Comparison of ENCODE assay signal across 15 cellular contexts in genomic region chr1:182829285-182829932, GRCh38. TPM values are rescaled to one million over a fixed set of nuclear protein-coding genes. Genes with fewer than 3 reads are reported as not detected.
DNase-seq lines count a peak whose midpoint lies in the region; ATAC-seq and TF ChIP-seq lines count a peak whose summit lies in the region.
"Had no signal": no experiment of that assay in that cellular context is flagged by ENCODE, and none has a peak within 500 bp of the region (broad histone marks: within the 10 kb centered on the region; RNA-seq: fewer than 3 reads in every experiment).

No MANE protein-coding gene starts in this region.

- no peak overlapping the region for H3K27ac ChIP-seq in tibial nerve
- H3K27ac ChIP-seq: foreskin keratinocyte, sigmoid colon had no signal

- DNase-seq in SIG-M5 treated with dmso at 0.1 percent for 504 hours (lab: John Stamatoyannopoulos, UW; ENCODE audit: unreplicated experiment) (peak; percentile 39), SIG-M5 (lab: John Stamatoyannopoulos, UW) (no peak), NOMO-1 treated with dmso at 0.1 percent for 144 hours (lab: John Stamatoyannopoulos, UW; ENCODE audit: unreplicated experiment) (peak; percentile 8), mucosa of descending colon (no peak), tibial nerve (ENCODE audit: low spot score in 2 of 2) (no peak), A172 (ENCODE audit: low spot score) (no peak), kidney glomerular epithelial cell (lab: John Stamatoyannopoulos, UW) (no peak)
- DNase-seq: 8988T, aorta, COR-L47, foreskin keratinocyte, islet precursor cell, NCI-H446, sigmoid colon had no signal

- no peaks in the 10 kb centered on the region for H3K4me1 ChIP-seq in mucosa of descending colon (ENCODE audit: low read depth)
- no peaks in the 10 kb centered on the region for H3K4me1 ChIP-seq in tibial nerve
- H3K4me1 ChIP-seq: sigmoid colon had no signal

- ATAC-seq in HG02852 (IDR thresholded peaks at IDR 0.05; ENCODE audit: unreplicated experiment) (peak; percentile 48), mucosa of descending colon (no peak)
- ATAC-seq: foreskin keratinocyte had no signal

- intact Hi-C loops in mucosa of descending colon (cut with DNase I, micrococcal nuclease) = no loop called here

- no peak for TF ChIP-seq EP300 in tibial nerve (IDR thresholded peaks at IDR 0.05)

- no peak for TF ChIP-seq POLR2A in tibial nerve (IDR thresholded peaks at IDR 0.05)

- H3K4me3 ChIP-seq in mucosa of descending colon (no peak overlapping the region), tibial nerve (no peak overlapping the region)
- H3K4me3 ChIP-seq: sigmoid colon had no signal

- 61 to 68% methylated on average over 5 of the region's 5 CpGs for WGBS in tibial nerve, 2 donors

- H3K36me3 ChIP-seq in mucosa of descending colon (ENCODE audit: low read depth) = no peaks in the 10 kb centered on the region
- H3K36me3 ChIP-seq in tibial nerve = peaks cover 0 to 13% (median 0%) of the 10 kb centered on the region in 3 donors

- H3K27me3 ChIP-seq in tibial nerve = no peaks in the 10 kb centered on the region
- H3K27me3 ChIP-seq: foreskin keratinocyte, sigmoid colon had no signal

- no peak for TF ChIP-seq CTCF in mucosa of descending colon (IDR thresholded peaks at IDR 0.05)
- TF ChIP-seq CTCF in tibial nerve (IDR thresholded peaks at IDR 0.05) = no peak

- H3K9me3 ChIP-seq in mucosa of descending colon (no peaks in the 10 kb centered on the region), tibial nerve (no peaks in the 10 kb centered on the region)
- H3K9me3 ChIP-seq: sigmoid colon had no signal

RNA-seq across cellular contexts. Expression of gene DHX9, which starts 9.7 kb away (rescaled TPM):
- 100 to 1,000 TPM in 2 of 3 donors, 10 to 100 TPM in 1; 88.8 to 112 (median 101) TPM for total RNA-seq in mucosa of descending colon
- 100 to 1,000 TPM in 2 of 4 donors, 10 to 100 TPM in 2; 89.1 to 148 (median 109) TPM for total RNA-seq in tibial nerve
- total RNA-seq in A172 (2014; rRNA removed; shearing (Covaris generic)) = 176 and 182 TPM in 2 replicates

RNA-seq across cellular contexts. Expression of gene NPL, which starts 39.8 kb away (rescaled TPM):
- total RNA-seq in mucosa of descending colon (10 to 100 TPM in 2 of 3 donors, 1 to 10 TPM in 1; 8.1 to 12.5 (median 12.1) TPM), tibial nerve (10 to 100 TPM in 2 of 4 donors, 1 to 10 TPM in 2; 2.2 to 45.9 (median 10.1) TPM)
- total RNA-seq in A172 (2014; rRNA removed; shearing (Covaris generic)) = 1.9 and 3.8 TPM in 2 replicates

Comparison
In these comparisons a context has a peak if more than half of its experiments do, and no peak if none do; other contexts are left out.
1. DNase-seq: peak in SIG-M5 treated with dmso at 0.1 percent for 504 hours (single experiment) and NOMO-1 treated with dmso at 0.1 percent for 144 hours (single experiment); none in SIG-M5 (single experiment), mucosa of descending colon (0 of 3), tibial nerve (0 of 2), A172 (single experiment) and kidney glomerular epithelial cell (single experiment).